18 cellular contexts compared by ENCODE assay signal in genomic region chr19:4445963-4446668, GRCh38. TPM values are rescaled to one million over a fixed set of nuclear protein-coding genes. Genes with fewer than 3 reads are reported as not detected.
DNase-seq lines count a peak whose midpoint lies in the region; ATAC-seq and TF ChIP-seq lines count a peak whose summit lies in the region.
"Had no signal": no experiment of that assay in that cellular context is flagged by ENCODE, and none has a peak within 500 bp of the region (broad histone marks: within the 10 kb centered on the region; RNA-seq: fewer than 3 reads in every experiment).

No MANE protein-coding gene starts in this region.

- BruUV-seq in Panc1 (replicated peaks; lab: Mats Ljungman, UMichigan): no TSS peak

- peaks cover 51 to 80% of the 10 kb centered on the region in 2 donors for H3K36me3 Mint-ChIP-seq in CD14-positive monocyte

- H3K27ac ChIP-seq in Panc1 (ENCODE audit: low read length): no peak overlapping the region
- H3K27ac ChIP-seq in gastrocnemius medialis: peak overlapping the region; percentile 25 to 82 (median 74)
- H3K27ac ChIP-seq: KMS-11, PC-9, SK-N-MC had no signal

- H3K9me3 ChIP-seq in Panc1 (ENCODE audit: control insufficient read depth, insufficient read depth, low read depth, low read length) (no peaks in the 10 kb centered on the region), gastrocnemius medialis (no peaks in the 10 kb centered on the region)

- intact Hi-C loops in Panc1 (cut with micrococcal nuclease; ENCODE audit: unreplicated experiment) (no loop called here), gastrocnemius medialis (cut with DNase I; ENCODE audit: low total_unique reads) (no loop called here), CD14-positive monocyte (cut with micrococcal nuclease) (no loop called here)

- H3K27me3 Mint-ChIP-seq in CD14-positive monocyte (ENCODE audit: low read depth in 3 of 3): peaks cover 0 to 4% (median 0%) of the 10 kb centered on the region in 3 donors
- H3K27me3 Mint-ChIP-seq: B cell; CD4-positive, alpha-beta memory T cell had no signal

- TF ChIP-seq CTCF in Panc1 (IDR thresholded peaks at IDR 0.05) (no peak), gastrocnemius medialis (IDR thresholded peaks at IDR 0.05 in 4 of 5, conservative IDR thresholded peaks at IDR 0.05 in 1 of 5) (no peak), CD14-positive monocyte (IDR thresholded peaks at IDR 0.05) (no peak)

- H3K4me3 ChIP-seq in H7 (ENCODE audit: insufficient read depth, low read depth, low read length): no peak overlapping the region
- no peak overlapping the region for H3K4me3 ChIP-seq in Panc1 (ENCODE audit: low read depth in 2 of 2, low read length in 2 of 2)
- no peak overlapping the region for H3K4me3 ChIP-seq in gastrocnemius medialis
- H3K4me3 ChIP-seq: PC-9, SK-N-MC had no signal

- peak; percentile 70 for DNase-seq in H7
- no peak for DNase-seq in Panc1 (ENCODE audit: low read depth, low spot score)
- peak; percentile 35 for DNase-seq in iPS-NIHi11 (ENCODE audit: low spot score)
- no peak for DNase-seq in gastrocnemius medialis
- DNase-seq in kidney glomerular epithelial cell (lab: John Stamatoyannopoulos, UW): no peak
- DNase-seq in CD14-positive monocyte (ENCODE audit: low spot score): no peak
- DNase-seq: CD4-positive, alpha-beta memory T cell; HCEC 1CT; NCI-H1092; NCI-H1694; NCI-H345; NCI-H526 treated with DMSO at 0.1 percent for 48 hours; PC-9 had no signal

- H3K4me1 ChIP-seq in Panc1 (ENCODE audit: control insufficient read depth, insufficient read depth, low read length) (no peaks in the 10 kb centered on the region), gastrocnemius medialis (peaks cover 14 to 19% of the 10 kb centered on the region in 2 donors)

- peak overlapping the region in 1 of 7 donors; percentile 61 for H3K27ac Mint-ChIP-seq in CD14-positive monocyte
- H3K27ac Mint-ChIP-seq: B cell; CD4-positive, alpha-beta memory T cell had no signal

- H3K27me3 ChIP-seq in H7 (ENCODE audit: control insufficient read depth, insufficient read depth, low read length) (no peaks in the 10 kb centered on the region), Panc1 (ENCODE audit: control insufficient read depth, insufficient read depth, low read length) (no peaks in the 10 kb centered on the region), gastrocnemius medialis (no peaks in the 10 kb centered on the region)

- H3K4me3 Mint-ChIP-seq in CD14-positive monocyte: no peak overlapping the region
- H3K4me3 Mint-ChIP-seq: B cell; CD4-positive, alpha-beta memory T cell had no signal

- CTCF ChIA-PET in Panc1 (lab: Charles Lee): no interaction called here

- H3K36me3 ChIP-seq in H7 (replicated peaks; ENCODE audit: control insufficient read depth, insufficient read depth, low read length) (peaks cover 7% of the 10 kb centered on the region), Panc1 (ENCODE audit: control insufficient read depth, insufficient read depth, low read length) (no peaks in the 10 kb centered on the region), gastrocnemius medialis (peaks cover 0 to 47% of the 10 kb centered on the region in 2 donors)

- TF ChIP-seq POLR2A in gastrocnemius medialis (IDR thresholded peaks at IDR 0.05): no peak

- POLR2A ChIA-PET in Panc1 (lab: Charles Lee): no interaction called here

- ATAC-seq in Panc1 (0 out of 2 replicates have a peak, but pooled peaks have one; percentile 4), gastrocnemius medialis (no peak), GM19455 (IDR thresholded peaks at IDR 0.05; ENCODE audit: unreplicated experiment) (no peak)
- ATAC-seq: Right ventricle myocardium inferior had no signal

- no peaks in the 10 kb centered on the region for H3K9me3 Mint-ChIP-seq in CD14-positive monocyte
- H3K9me3 Mint-ChIP-seq: CD4-positive, alpha-beta memory T cell had no signal

- in situ Hi-C loops in Panc1 (cut with HindIII; ENCODE audit: low pct_unique_long_range_greater_than_20kb, low sequenced_read_pairs): no loop called here
- in situ Hi-C loops in gastrocnemius medialis (cut with MboI; ENCODE audit: low sequenced_read_pairs in 4 of 4): no loop called here

- H3K4me1 Mint-ChIP-seq in CD14-positive monocyte: peaks cover 3% of the 10 kb centered on the region

RNA-seq across cellular contexts. Expression of gene UBXN6, which starts 11.5 kb away (rescaled TPM):
- total RNA-seq in H7 (2014; rRNA removed; shearing (Covaris generic)): 36.0 and 41.8 TPM in 2 replicates
- 55.6 TPM for total RNA-seq in Panc1 (2021; ENCODE audit: unreplicated experiment)
- polyA plus RNA-seq in Panc1 (2012; ENCODE audit: insufficient read length): 76.3 TPM
- 100 to 1,000 TPM in 3 of 4 donors, 10 to 100 TPM in 1; 93.8 to 230 (median 114) TPM for total RNA-seq in gastrocnemius medialis
- polyA plus RNA-seq in CD14-positive monocyte: 1 to 10 TPM; 3.8 to 5.4 TPM

RNA-seq across cellular contexts. Expression of gene HDGFL2, which starts 26.0 kb away (rescaled TPM):
- total RNA-seq in H7 (2014; rRNA removed; shearing (Covaris generic)): 111 and 116 TPM in 2 replicates
- total RNA-seq in Panc1 (2021; ENCODE audit: unreplicated experiment) (56.9 TPM), gastrocnemius medialis (10 to 100 TPM; 46.5 to 83.2 (median 56.1) TPM)
- polyA plus RNA-seq in Panc1 (2012; ENCODE audit: insufficient read length): 112 TPM
- polyA plus RNA-seq in CD14-positive monocyte: 10 to 100 TPM in 1 of 2 donors, 1 to 10 TPM in 1; 7.0 to 10.5 TPM

RNA-seq across cellular contexts. Expression of gene CHAF1A, which starts 43.7 kb away (rescaled TPM):
- total RNA-seq in H7 (2014; rRNA removed; shearing (Covaris generic)): 121 and 122 TPM in 2 replicates
- total RNA-seq in Panc1 (2021; ENCODE audit: unreplicated experiment) (45.4 TPM), gastrocnemius medialis (10 to 100 TPM in 2 of 4 donors, 1 to 10 TPM in 2; 7.3 to 15.8 (median 9.7) TPM)
- polyA plus RNA-seq in Panc1 (2012; ENCODE audit: insufficient read length): 23.8 TPM
- polyA plus RNA-seq in CD14-positive monocyte: 1 to 10 TPM; 4.4 to 5.4 TPM

RNA-seq across cellular contexts. Expression of gene SH3GL1, which starts 45.8 kb away (rescaled TPM):
- 73.1 and 97.7 TPM in 2 replicates for total RNA-seq in H7 (2014; rRNA removed; shearing (Covaris generic))
- total RNA-seq in Panc1 (2021; ENCODE audit: unreplicated experiment) (57.1 TPM), gastrocnemius medialis (10 to 100 TPM; 11.6 to 19.4 (median 15.8) TPM)
- polyA plus RNA-seq in Panc1 (2012; ENCODE audit: insufficient read length): 72.4 TPM
- 10 to 100 TPM; 14.0 to 15.0 TPM for polyA plus RNA-seq in CD14-positive monocyte

Comparison
In these comparisons a context has a peak if more than half of its experiments do, and no peak if none do; other contexts are left out.
1. DNase-seq: peak in H7 (single experiment) and iPS-NIHi11 (single experiment); none in Panc1 (single experiment), gastrocnemius medialis (0 of 2), kidney glomerular epithelial cell (single experiment) and CD14-positive monocyte (single experiment).